In the genomic region with DNA sequence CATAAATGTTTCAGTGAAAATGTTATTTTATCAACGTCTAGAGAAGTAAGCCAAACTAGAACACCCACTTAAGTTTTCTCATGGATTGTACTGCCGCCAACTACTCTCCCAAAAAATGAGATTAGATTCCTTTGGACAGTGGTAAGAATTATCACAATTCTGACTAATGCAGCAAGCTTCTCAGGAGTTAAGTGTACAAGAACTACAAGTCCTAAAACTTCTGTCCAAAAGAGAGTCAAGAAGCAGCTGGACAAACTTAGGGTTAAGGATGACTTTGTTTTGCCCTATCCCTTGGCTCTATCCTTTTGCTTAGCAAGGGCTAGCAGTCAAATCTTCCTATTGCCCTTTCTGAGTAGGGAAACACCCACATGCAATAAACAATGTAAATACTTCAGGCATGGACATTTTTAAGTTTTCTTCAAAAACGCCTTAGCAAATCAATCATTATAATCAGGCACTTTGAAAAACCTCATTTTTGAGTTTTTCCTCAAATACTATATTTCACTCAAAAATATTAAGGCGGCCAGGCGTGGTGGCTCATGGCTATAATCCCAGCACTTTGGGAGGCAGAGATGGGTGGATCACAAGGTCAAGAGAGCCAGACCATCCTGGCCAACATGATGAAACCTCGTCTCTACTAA, we compare ENCODE assay signal across 11 cellular contexts. TPM values are rescaled to one million over a fixed set of nuclear protein-coding genes. Genes with fewer than 3 reads are reported as not detected.
A peak's percentile ranks its signal among the peaks of the same experiment; 100 is the strongest.
DNase-seq lines count a peak whose midpoint lies in the region; ATAC-seq, FAIRE-seq and TF ChIP-seq lines count a peak whose summit lies in the region.
"Had no signal": no experiment of that assay in that cellular context is flagged by ENCODE, and none has a peak within 500 bp of the region (broad histone marks: within the 10 kb centered on the region; RNA-seq: fewer than 3 reads in every experiment).

No MANE protein-coding gene starts in this region.

- H3K9me3 ChIP-seq in spleen = peaks cover 0 to 9% (median 0%) of the 10 kb centered on the region in 8 donors

- no peak for DNase-seq in GM19239 (ENCODE audit: insufficient read length, low spot score)
- peak; percentile 73 for DNase-seq in amniotic epithelial cell (ENCODE audit: low read depth)
- DNase-seq in left cardiac atrium = no peak
- DNase-seq in spleen = no peak
- DNase-seq in SK-N-DZ (ENCODE audit: low spot score) = no peak
- DNase-seq in iPS-NIHi11 (ENCODE audit: low spot score) = no peak
- DNase-seq: activated CD4-positive, alpha-beta T cell treated with anti-CD3 and anti-CD28 coated beads, Interleukin-2, amount 50 U/mL, for 1 hour; Calu3; NCI-H1092 had no signal

- H3K4me1 ChIP-seq in spleen = peaks cover 13 to 82% (median 55%) of the 10 kb centered on the region in 6 donors

- no peak for TF ChIP-seq CTCF in spleen (IDR thresholded peaks at IDR 0.05 in 8 of 11, conservative IDR thresholded peaks at IDR 0.05 in 3 of 11)

- H3K4me3 ChIP-seq in spleen = no peak overlapping the region

- FAIRE-seq in GM19239 (lab: Jason Lieb, UNC) = peak; percentile 54

- H3K27ac ChIP-seq in spleen = peak overlapping the region in 5 of 8 donors; percentile 4 to 53 (median 20)

- no peak for TF ChIP-seq POLR2A in spleen (IDR thresholded peaks at IDR 0.05)

- intact Hi-C loops in left cardiac atrium (cut with DNase I) (no loop called here), spleen (cut with DNase I; ENCODE audit: low total_unique reads) (no loop called here)

- H3K27me3 ChIP-seq in spleen (replicated peaks in 1 of 7) = no peaks in the 10 kb centered on the region

- ATAC-seq in left cardiac atrium (peak; percentile 28 to 91), HG02938 (IDR thresholded peaks at IDR 0.05; ENCODE audit: unreplicated experiment) (no peak), GM18870 (IDR thresholded peaks at IDR 0.05; ENCODE audit: unreplicated experiment) (no peak)

- peaks cover 0 to 6% (median 0%) of the 10 kb centered on the region in 6 donors for H3K36me3 ChIP-seq in spleen

- WGBS in spleen, 5 donors = 72 to 81% (median 75%) methylated on average over 6 of the region's 6 CpGs

RNA-seq across cellular contexts. Expression of gene RAF1, which starts 19.5 kb away (rescaled TPM):
- total RNA-seq in left cardiac atrium (100 to 1,000 TPM; 109 to 116 TPM), spleen (100 to 1,000 TPM in 6 of 7 donors, 10 to 100 TPM in 1; 92.2 to 153 (median 115) TPM)
- 10 to 100 TPM; 31.6 to 51.3 (median 43.5) TPM for polyA plus RNA-seq in spleen
- polyA plus RNA-seq in SK-N-DZ (2014; cell fraction: cytosol; rRNA removed) = 141 and 146 TPM in 2 replicates
- polyA plus RNA-seq in SK-N-DZ (2014; cell fraction: nucleus; rRNA removed) = 241 and 267 TPM in 2 replicates

Comparison
In these comparisons a context has a peak if more than half of its experiments do, and no peak if none do; other contexts are left out.
1. ATAC-seq: peak in left cardiac atrium (2 of 2); none in HG02938 (single experiment) and GM18870 (single experiment).